16 cellular contexts compared by ENCODE assay signal in genomic region chr5:36238896-36239295, GRCh38. TPM values are rescaled to one million over a fixed set of nuclear protein-coding genes. Genes with fewer than 3 reads are reported as not detected.
DNase-seq lines count a peak whose midpoint lies in the region; ATAC-seq, FAIRE-seq and TF ChIP-seq lines count a peak whose summit lies in the region.
"Had no signal": no experiment of that assay in that cellular context is flagged by ENCODE, and none has a peak within 500 bp of the region (broad histone marks: within the 10 kb centered on the region; RNA-seq: fewer than 3 reads in every experiment).

No MANE protein-coding gene starts in this region.

- H3K4me1 Mint-ChIP-seq in HFFc6 (ENCODE audit: low read depth) (peaks cover 57% of the 10 kb centered on the region), activated B cell treated with CpG ODN at 0.5 μM for 24 hours (peaks cover 57% of the 10 kb centered on the region)

- FAIRE-seq in islet of Langerhans (lab: Jason Lieb, UNC) = peak; percentile 27
- FAIRE-seq: colon had no signal

- ATAC-seq in activated B cell treated with CpG ODN at 0.5 μM for 24 hours (ENCODE audit: low read depth) (no peak), GM21447 (IDR thresholded peaks at IDR 0.05; ENCODE audit: unreplicated experiment) (no peak)
- no peak for ATAC-seq in activated CD4-positive, CD25-positive, alpha-beta regulatory T cell treated with anti-CD3 and anti-CD28 coated beads, Interleukin-2, amount 50 U/mL, for 24 hours

- no peaks in the 10 kb centered on the region; the same call in 1 of the 2 replicates for H3K27me3 Mint-ChIP-seq in HFFc6 (ENCODE audit: insufficient read depth)
- H3K27me3 Mint-ChIP-seq in activated B cell treated with CpG ODN at 0.5 μM for 24 hours = no peaks in the 10 kb centered on the region

- CTCF ChIA-PET in activated B cell treated with CpG ODN at 0.5 μM for 24 hours (lab: Charles Lee) = no interaction called here

- H3K36me3 ChIP-seq in rectal smooth muscle tissue (ENCODE audit: control insufficient read depth, insufficient read depth, low read length) = no peaks in the 10 kb centered on the region

- H3K27me3 ChIP-seq in rectal smooth muscle tissue (ENCODE audit: control insufficient read depth, insufficient read depth, low read length) = no peaks in the 10 kb centered on the region

- no peak overlapping the region for H3K9ac ChIP-seq in rectal smooth muscle tissue (ENCODE audit: low read length)

- H3K27ac Mint-ChIP-seq in HFFc6 (peak overlapping the region; percentile 16), activated B cell treated with CpG ODN at 0.5 μM for 24 hours (peak overlapping the region; percentile 47)
- H3K27ac Mint-ChIP-seq: activated T-helper 1 cell treated with anti-CD3 and anti-CD28 coated beads, Interleukin-12 subunit alpha, Interleukin-12 subunit beta, Interleukin-2, Interleukin-4 antibody, amounts not matched to agents 30 ng/mL and 10 ng/mL and 1 ng/mL, durations not matched to agents 14 hours and 24 hours and 36 hours had no signal

- H3K27ac ChIP-seq in rectal smooth muscle tissue (ENCODE audit: low read depth, low read length) = peak overlapping the region; percentile 66

- no peak overlapping the region for H3K4me3 ChIP-seq in rectal smooth muscle tissue (ENCODE audit: low read length)

- intact Hi-C loops in activated B cell treated with CpG ODN at 0.5 μM for 24 hours (cut with micrococcal nuclease) = no loop called here

- H3K4me3 Mint-ChIP-seq in HFFc6 (peak overlapping the region; percentile 2), activated B cell treated with CpG ODN at 0.5 μM for 24 hours (no peak overlapping the region)

- DNase-seq in HFFc6 = no peak
- DNase-seq in activated B cell treated with CpG ODN at 0.5 μM for 24 hours = no peak
- no peak for DNase-seq in activated CD8-positive, alpha-beta memory T cell treated with anti-CD3 and anti-CD28 coated beads for 24 hours
- DNase-seq in NCI-H146 treated with DMSO at 0.1 percent for 48 hours (lab: John Stamatoyannopoulos, UW; ENCODE audit: unreplicated experiment) = no peak
- DNase-seq: activated CD4-positive, CD25-positive, alpha-beta regulatory T cell treated with anti-CD3 and anti-CD28 coated beads, Interleukin-2, amount 50 U/mL, for 72 hours; DMS 273 treated with DMSO at 0.1 percent for 48 hours; foreskin melanocyte; NCI-H510A treated with DMSO at 0.1 percent for 48 hours; SHP77 treated with DMSO at 0.1 percent for 48 hours; stimulated activated CD4-positive, alpha-beta T cell treated with anti-CD3 and anti-CD28 coated beads, Interleukin-12 subunit alpha, Interleukin-12 subunit beta, amount 100 ng/mL, for 4 hours had no signal

- no peak for TF ChIP-seq CTCF in HFFc6 (IDR thresholded peaks at IDR 0.05)
- no peak for TF ChIP-seq CTCF in activated B cell treated with CpG ODN at 0.5 μM for 24 hours (IDR thresholded peaks at IDR 0.05)

- H3K9me3 Mint-ChIP-seq in HFFc6 = no peaks in the 10 kb centered on the region
- no peaks in the 10 kb centered on the region for H3K9me3 Mint-ChIP-seq in activated B cell treated with CpG ODN at 0.5 μM for 24 hours
- H3K9me3 Mint-ChIP-seq: activated T-helper 1 cell treated with anti-CD3 and anti-CD28 coated beads, Interleukin-12 subunit alpha, Interleukin-12 subunit beta, Interleukin-2, Interleukin-4 antibody, amounts not matched to agents 30 ng/mL and 10 ng/mL and 1 ng/mL, durations not matched to agents 14 hours and 24 hours and 36 hours had no signal

- POLR2A ChIA-PET in activated B cell treated with CpG ODN at 0.5 μM for 24 hours (lab: Charles Lee) = no interaction called here

- peaks cover 22% of the 10 kb centered on the region for H3K4me1 ChIP-seq in rectal smooth muscle tissue (ENCODE audit: control insufficient read depth, insufficient read depth, low read length)

- H3K36me3 Mint-ChIP-seq in HFFc6 (ENCODE audit: low read depth) (no peaks in the 10 kb centered on the region), activated B cell treated with CpG ODN at 0.5 μM for 24 hours (ENCODE audit: low read depth) (peaks cover 5% of the 10 kb centered on the region)

RNA-seq across cellular contexts. Expression of gene NADK2, which starts 2.8 kb away (rescaled TPM):
- total RNA-seq in HFFc6 (2021; fragmentation: NEBNext Ultra II Directional; extraction: Animal tissue kit (Norgen Biotek cat#: 25700)) = 10 to 100 TPM; 14.6 to 20.1 (median 15.3) TPM
- total RNA-seq in activated B cell treated with CpG ODN at 0.5 μM for 24 hours = 13.3 and 18.2 TPM in 2 replicates
